1 cellular context compared by ENCODE assay signal in the genomic region with DNA sequence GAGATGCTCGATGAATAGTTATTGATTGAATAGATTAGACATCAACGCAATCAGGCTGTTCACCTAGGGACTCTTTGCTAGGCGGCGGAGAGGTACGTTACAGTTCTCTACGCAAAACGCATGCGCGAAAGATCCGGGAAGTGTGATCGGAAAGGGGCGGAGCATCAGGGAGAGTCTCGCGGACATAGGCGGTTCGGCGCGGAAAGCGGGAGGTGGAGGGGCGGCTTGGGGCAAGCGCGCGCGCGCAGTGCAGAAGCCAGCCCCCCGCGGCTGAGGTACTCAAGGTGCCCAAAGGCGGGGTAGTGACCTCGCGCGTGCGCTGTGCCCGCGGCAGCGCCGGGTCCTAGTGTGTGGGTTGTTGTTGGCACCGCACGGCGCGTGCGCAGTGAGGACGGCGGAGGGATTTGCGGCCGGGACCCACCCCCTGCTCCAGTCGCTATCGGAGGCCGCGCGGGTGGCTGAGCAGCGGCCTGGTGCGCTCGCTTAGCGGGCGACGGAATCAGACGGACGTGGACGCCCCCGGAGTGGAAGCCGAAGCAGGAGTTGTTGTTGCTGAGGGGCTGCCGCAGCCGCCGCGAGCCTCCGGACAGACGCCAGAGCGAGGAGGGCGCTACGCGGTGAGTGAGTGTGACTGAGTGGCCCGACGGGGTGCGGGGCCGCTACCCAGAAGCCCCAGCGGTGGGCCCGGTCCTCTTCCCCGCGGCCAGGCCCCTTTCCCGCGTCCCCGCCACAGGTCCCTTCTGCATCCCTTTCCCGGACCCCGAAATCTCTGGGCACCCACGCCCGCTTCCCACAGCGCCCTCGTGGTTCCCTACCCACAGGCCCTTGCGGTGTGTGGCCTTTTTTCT.
TF ChIP-seq lines count a peak whose summit lies in the region.

Gene SNRNP70, plus strand, starts transcription at position 432 of the 848 bp plus-strand sequence. CDS start 964 bp downstream, outside the sequence.

TF ChIP-seq in HepG2, 621 proteins besides CTCF, POLR2A, EP300 and RAD21 (continued from another document and continues in another):
- no peak for TF ChIP-seq CEBPZ (IDR thresholded peaks at IDR 0.05; ENCODE audit: low read length)
- peak; percentile 63; the same call in 1 of the 2 replicates for TF ChIP-seq E2F5 (CRISPR knock-in tag; conservative IDR thresholded peaks at IDR 0.05)
- TF ChIP-seq ARID2 (CRISPR knock-in tag; IDR thresholded peaks at IDR 0.05; ENCODE audit: borderline replicate concordance) = no peak
- TF ChIP-seq RBM22 (optimal IDR thresholded peaks at IDR 0.05; ENCODE audit: low read length) = no peak
- TF ChIP-seq ZNF674 (CRISPR knock-in tag; IDR thresholded peaks at IDR 0.05; ENCODE audit: low read depth) = no peak
- peak; percentile 65; the same call in 1 of the 2 replicates for TF ChIP-seq ZNF354B (CRISPR knock-in tag; IDR thresholded peaks at IDR 0.05)
- TF ChIP-seq CENPX (CRISPR knock-in tag; IDR thresholded peaks at IDR 0.05) = no peak
- TF ChIP-seq IKZF1 (IDR thresholded peaks at IDR 0.05) = no peak
- peak; percentile 70; the same call in 1 of the 2 replicates for TF ChIP-seq TFDP1 (CRISPR knock-in tag; IDR thresholded peaks at IDR 0.05; ENCODE audit: borderline replicate concordance)
- peak; percentile 74 for TF ChIP-seq U2AF1 (optimal IDR thresholded peaks at IDR 0.05; ENCODE audit: low read depth, low read length)
- TF ChIP-seq, protein P1, sequence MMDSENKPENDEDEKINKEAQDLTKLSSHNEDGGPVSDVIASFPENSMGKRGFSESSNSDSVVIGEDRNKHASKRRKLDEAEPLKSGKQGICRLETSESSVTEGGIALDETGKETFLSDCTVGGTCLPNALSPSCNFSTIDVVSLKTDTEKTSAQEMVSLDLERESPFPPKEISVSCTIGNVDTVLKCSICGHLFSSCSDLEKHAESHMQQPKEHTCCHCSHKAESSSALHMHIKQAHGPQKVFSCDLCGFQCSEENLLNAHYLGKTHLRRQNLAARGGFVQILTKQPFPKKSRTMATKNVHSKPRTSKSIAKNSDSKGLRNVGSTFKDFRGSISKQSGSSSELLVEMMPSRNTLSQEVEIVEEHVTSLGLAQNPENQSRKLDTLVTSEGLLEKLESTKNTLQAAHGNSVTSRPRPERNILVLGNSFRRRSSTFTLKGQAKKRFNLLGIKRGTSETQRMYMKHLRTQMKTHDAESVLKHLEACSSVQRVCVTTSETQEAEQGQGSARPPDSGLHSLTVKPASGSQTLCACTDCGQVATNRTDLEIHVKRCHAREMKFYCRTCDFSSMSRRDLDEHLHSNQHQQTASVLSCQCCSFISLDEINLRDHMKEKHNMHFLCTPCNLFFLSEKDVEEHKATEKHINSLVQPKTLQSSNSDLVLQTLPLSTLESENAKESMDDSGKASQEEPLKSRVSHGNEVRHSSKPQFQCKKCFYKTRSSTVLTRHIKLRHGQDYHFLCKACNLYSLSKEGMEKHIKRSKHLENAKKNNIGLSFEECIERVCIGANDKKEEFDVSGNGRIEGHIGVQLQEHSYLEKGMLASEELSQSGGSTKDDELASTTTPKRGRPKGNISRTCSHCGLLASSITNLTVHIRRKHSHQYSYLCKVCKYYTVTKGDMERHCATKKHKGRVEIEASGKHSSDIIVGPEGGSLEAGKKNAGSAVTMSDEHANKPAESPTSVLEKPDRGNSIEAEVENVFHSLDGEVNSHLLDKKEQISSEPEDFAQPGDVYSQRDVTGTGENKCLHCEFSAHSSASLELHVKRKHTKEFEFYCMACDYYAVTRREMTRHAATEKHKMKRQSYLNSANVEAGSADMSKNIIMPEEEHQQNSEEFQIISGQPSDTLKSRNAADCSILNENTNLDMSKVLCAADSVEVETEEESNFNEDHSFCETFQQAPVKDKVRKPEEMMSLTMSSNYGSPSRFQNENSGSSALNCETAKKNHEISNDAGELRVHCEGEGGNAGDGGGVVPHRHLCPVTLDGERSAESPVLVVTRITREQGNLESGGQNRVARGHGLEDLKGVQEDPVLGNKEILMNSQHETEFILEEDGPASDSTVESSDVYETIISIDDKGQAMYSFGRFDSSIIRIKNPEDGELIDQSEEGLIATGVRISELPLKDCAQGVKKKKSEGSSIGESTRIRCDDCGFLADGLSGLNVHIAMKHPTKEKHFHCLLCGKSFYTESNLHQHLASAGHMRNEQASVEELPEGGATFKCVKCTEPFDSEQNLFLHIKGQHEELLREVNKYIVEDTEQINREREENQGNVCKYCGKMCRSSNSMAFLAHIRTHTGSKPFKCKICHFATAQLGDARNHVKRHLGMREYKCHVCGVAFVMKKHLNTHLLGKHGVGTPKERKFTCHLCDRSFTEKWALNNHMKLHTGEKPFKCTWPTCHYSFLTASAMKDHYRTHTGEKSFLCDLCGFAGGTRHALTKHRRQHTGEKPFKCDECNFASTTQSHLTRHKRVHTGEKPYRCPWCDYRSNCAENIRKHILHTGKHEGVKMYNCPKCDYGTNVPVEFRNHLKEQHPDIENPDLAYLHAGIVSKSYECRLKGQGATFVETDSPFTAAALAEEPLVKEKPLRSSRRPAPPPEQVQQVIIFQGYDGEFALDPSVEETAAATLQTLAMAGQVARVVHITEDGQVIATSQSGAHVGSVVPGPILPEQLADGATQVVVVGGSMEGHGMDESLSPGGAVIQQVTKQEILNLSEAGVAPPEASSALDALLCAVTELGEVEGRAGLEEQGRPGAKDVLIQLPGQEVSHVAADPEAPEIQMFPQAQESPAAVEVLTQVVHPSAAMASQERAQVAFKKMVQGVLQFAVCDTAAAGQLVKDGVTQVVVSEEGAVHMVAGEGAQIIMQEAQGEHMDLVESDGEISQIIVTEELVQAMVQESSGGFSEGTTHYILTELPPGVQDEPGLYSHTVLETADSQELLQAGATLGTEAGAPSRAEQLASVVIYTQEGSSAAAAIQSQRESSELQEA (CRISPR knock-in tag; IDR thresholded peaks at IDR 0.05; ENCODE audit: not compliant biosample characterization) = no peak
- no peak for TF ChIP-seq SOX6 (IDR thresholded peaks at IDR 0.05)
- peak; percentile 67 for TF ChIP-seq SOX6 (CRISPR knock-in tag; IDR thresholded peaks at IDR 0.05)
- TF ChIP-seq ZEB1 (IDR thresholded peaks at IDR 0.05; ENCODE audit: insufficient replicate concordance, low read depth) = no peak
- TF ChIP-seq SNAPC2 (CRISPR knock-in tag; IDR thresholded peaks at IDR 0.05) = no peak; the same call in 1 of the 2 replicates
- no peak for TF ChIP-seq SMYD3 (CRISPR knock-in tag; IDR thresholded peaks at IDR 0.05)
- peak; percentile 85; the same call in 1 of the 2 replicates for TF ChIP-seq SNAI1 (CRISPR knock-in tag; IDR thresholded peaks at IDR 0.05; ENCODE audit: borderline replicate concordance)
- TF ChIP-seq ZNF251 (CRISPR knock-in tag; IDR thresholded peaks at IDR 0.05) = no peak
- TF ChIP-seq, protein P2, sequence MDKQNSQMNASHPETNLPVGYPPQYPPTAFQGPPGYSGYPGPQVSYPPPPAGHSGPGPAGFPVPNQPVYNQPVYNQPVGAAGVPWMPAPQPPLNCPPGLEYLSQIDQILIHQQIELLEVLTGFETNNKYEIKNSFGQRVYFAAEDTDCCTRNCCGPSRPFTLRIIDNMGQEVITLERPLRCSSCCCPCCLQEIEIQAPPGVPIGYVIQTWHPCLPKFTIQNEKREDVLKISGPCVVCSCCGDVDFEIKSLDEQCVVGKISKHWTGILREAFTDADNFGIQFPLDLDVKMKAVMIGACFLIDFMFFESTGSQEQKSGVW (CRISPR knock-in tag; IDR thresholded peaks at IDR 0.05; ENCODE audit: borderline replicate concordance) = no peak
- TF ChIP-seq ZUFSP (CRISPR knock-in tag; IDR thresholded peaks at IDR 0.05; ENCODE audit: borderline replicate concordance) = no peak
- TF ChIP-seq, protein P3, sequence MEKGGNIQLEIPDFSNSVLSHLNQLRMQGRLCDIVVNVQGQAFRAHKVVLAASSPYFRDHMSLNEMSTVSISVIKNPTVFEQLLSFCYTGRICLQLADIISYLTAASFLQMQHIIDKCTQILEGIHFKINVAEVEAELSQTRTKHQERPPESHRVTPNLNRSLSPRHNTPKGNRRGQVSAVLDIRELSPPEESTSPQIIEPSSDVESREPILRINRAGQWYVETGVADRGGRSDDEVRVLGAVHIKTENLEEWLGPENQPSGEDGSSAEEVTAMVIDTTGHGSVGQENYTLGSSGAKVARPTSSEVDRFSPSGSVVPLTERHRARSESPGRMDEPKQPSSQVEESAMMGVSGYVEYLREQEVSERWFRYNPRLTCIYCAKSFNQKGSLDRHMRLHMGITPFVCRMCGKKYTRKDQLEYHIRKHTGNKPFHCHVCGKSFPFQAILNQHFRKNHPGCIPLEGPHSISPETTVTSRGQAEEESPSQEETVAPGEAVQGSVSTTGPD (CRISPR knock-in tag; IDR thresholded peaks at IDR 0.05) = no peak
- peak; percentile 67; the same call in 1 of the 2 replicates for TF ChIP-seq ZNF792 (CRISPR knock-in tag; IDR thresholded peaks at IDR 0.05)
- TF ChIP-seq NPAS2 (CRISPR knock-in tag; IDR thresholded peaks at IDR 0.05; ENCODE audit: borderline replicate concordance) = no peak
- TF ChIP-seq ZNF652 (CRISPR knock-in tag; IDR thresholded peaks at IDR 0.05; ENCODE audit: borderline replicate concordance, low read depth) = 0 out of 2 replicates have a peak, but pooled peaks have one; percentile 17
- TF ChIP-seq SRF (IDR thresholded peaks at IDR 0.05; ENCODE audit: low read depth, low read length) = no peak
- no peak for TF ChIP-seq CSRNP1 (CRISPR knock-in tag; IDR thresholded peaks at IDR 0.05)
- peak; percentile 76; the same call in 1 of the 2 replicates for TF ChIP-seq ZNF232 (CRISPR knock-in tag; IDR thresholded peaks at IDR 0.05; ENCODE audit: borderline replicate concordance)
- no peak for TF ChIP-seq NBN (conservative IDR thresholded peaks at IDR 0.05)
- TF ChIP-seq, protein P4, sequence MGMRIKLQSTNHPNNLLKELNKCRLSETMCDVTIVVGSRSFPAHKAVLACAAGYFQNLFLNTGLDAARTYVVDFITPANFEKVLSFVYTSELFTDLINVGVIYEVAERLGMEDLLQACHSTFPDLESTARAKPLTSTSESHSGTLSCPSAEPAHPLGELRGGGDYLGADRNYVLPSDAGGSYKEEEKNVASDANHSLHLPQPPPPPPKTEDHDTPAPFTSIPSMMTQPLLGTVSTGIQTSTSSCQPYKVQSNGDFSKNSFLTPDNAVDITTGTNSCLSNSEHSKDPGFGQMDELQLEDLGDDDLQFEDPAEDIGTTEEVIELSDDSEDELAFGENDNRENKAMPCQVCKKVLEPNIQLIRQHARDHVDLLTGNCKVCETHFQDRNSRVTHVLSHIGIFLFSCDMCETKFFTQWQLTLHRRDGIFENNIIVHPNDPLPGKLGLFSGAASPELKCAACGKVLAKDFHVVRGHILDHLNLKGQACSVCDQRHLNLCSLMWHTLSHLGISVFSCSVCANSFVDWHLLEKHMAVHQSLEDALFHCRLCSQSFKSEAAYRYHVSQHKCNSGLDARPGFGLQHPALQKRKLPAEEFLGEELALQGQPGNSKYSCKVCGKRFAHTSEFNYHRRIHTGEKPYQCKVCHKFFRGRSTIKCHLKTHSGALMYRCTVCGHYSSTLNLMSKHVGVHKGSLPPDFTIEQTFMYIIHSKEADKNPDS (CRISPR knock-in tag; IDR thresholded peaks at IDR 0.05) = no peak
